Comparison of ENCODE assay signal across 8 cellular contexts in the genomic region with DNA sequence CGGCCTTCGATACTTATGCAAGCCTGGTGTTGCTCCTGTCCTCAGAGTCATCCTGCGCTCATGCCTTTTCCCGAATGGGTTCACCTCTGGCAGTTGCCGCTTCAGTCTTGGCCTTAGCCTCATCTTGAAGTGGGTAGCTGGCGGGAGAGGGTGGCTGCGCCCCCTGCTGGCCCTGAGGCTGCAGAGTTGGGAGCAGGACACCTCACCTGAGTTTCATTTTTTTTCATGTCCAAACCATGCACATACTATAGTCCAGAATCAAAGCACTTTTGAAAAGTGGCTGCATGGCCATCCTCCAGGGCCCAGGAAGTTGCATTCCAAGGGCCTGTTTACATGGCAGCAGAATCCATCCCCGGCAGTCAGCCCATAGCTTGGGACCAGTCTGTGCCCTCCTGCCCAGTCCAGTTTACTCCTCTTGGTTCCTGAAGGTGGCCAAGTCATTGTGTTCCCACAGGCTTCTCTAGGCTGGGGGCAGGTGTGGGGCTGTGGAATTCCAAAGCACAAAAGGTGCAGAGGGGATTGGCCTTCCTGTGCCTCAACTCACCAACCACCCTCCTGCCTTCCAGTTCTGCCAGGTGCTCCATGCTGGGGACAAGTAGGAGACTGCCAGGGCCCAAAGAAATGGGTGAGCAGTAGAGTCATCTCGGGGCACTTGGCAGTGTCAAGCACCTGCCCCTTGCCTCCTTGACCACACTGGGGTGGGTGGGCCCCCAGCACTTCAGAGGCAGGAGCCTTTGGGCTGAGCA. TPM values are rescaled to one million over a fixed set of nuclear protein-coding genes. Genes with fewer than 3 reads are reported as not detected.
DNase-seq lines count a peak whose midpoint lies in the region; ATAC-seq and TF ChIP-seq lines count a peak whose summit lies in the region.

No MANE protein-coding gene starts in this region.

- H3K4me3 ChIP-seq in fibroblast of villous mesenchyme (ENCODE audit: low read depth, low read length) = no peak overlapping the region
- H3K4me3 ChIP-seq in thoracic aorta = no peak overlapping the region

- peaks cover 5% of the 10 kb centered on the region for H3K4me1 Mint-ChIP-seq in activated T-helper 2 cell treated with anti-CD3 and anti-CD28 coated beads, Interferon-gamma antibody, Interleukin-2, Interleukin-4, amounts not matched to agents 10 μg/mL and 5 μg/mL and 100 μg/mL, durations not matched to agents 14 hours and 24 hours and 36 hours (ENCODE audit: low read depth)

- ATAC-seq in thoracic aorta (ENCODE audit: insufficient number of reproducible peaks, low FRiP score, low read depth) = peak; percentile 48

- POLR2A ChIA-PET in RWPE1 (lab: Yijun Ruan, JAX; ENCODE audit: low non-redundant PET) = no interaction called here

- no peak overlapping the region for H3K4me3 Mint-ChIP-seq in activated T-helper 2 cell treated with anti-CD3 and anti-CD28 coated beads, Interferon-gamma antibody, Interleukin-2, Interleukin-4, amounts not matched to agents 10 μg/mL and 5 μg/mL and 100 μg/mL, durations not matched to agents 14 hours and 24 hours and 36 hours (ENCODE audit: low read depth)

- intact Hi-C loops in activated T-helper 2 cell treated with anti-CD3 and anti-CD28 coated beads, Interferon-gamma antibody, Interleukin-2, Interleukin-4, amounts not matched to agents 10 μg/mL and 5 μg/mL and 100 μg/mL, durations not matched to agents 14 hours and 24 hours and 36 hours (cut with micrococcal nuclease) = loop anchor here (1.0 to 10.0 kb wide), 2 partner anchors 61 to 248 kb away; no protein-coding TSS in a partner anchor

- H3K27ac Mint-ChIP-seq in activated T-helper 2 cell treated with anti-CD3 and anti-CD28 coated beads, Interferon-gamma antibody, Interleukin-2, Interleukin-4, amounts not matched to agents 10 μg/mL and 5 μg/mL and 100 μg/mL, durations not matched to agents 14 hours and 24 hours and 36 hours = no peak overlapping the region

- H3K9me3 Mint-ChIP-seq in activated T-helper 2 cell treated with anti-CD3 and anti-CD28 coated beads, Interferon-gamma antibody, Interleukin-2, Interleukin-4, amounts not matched to agents 10 μg/mL and 5 μg/mL and 100 μg/mL, durations not matched to agents 14 hours and 24 hours and 36 hours = no peaks in the 10 kb centered on the region

- CTCF ChIA-PET in RWPE1 (lab: Yijun Ruan, JAX) = interaction anchor here (0.6 to 8.4 kb wide), 15 partner anchors 10 to 372 kb away, joined by 3 to 132 read pairs (median 4); partner anchors contain the start of gene SYNC

- DNase-seq in GF-D8 (lab: John Stamatoyannopoulos, UW) = peak; percentile 33
- DNase-seq in RWPE1 (ENCODE audit: low spot score) = peak; percentile 72
- peak; percentile 63 for DNase-seq in activated T-helper 2 cell treated with anti-CD3 and anti-CD28 coated beads, Interferon-gamma antibody, Interleukin-2, Interleukin-4, amounts not matched to agents 10 μg/mL and 5 μg/mL and 100 μg/mL, durations not matched to agents 14 hours and 24 hours and 36 hours (ENCODE audit: low spot score)
- peak; percentile 77 for DNase-seq in fibroblast of villous mesenchyme (ENCODE audit: low read depth)
- DNase-seq in nucleus accumbens (lab: John Stamatoyannopoulos, UW) = peak in 49 of 56 donors; percentile 8 to 84 (median 46)
- DNase-seq in thoracic aorta (ENCODE audit: low spot score) = peak; percentile 43
- DNase-seq in amniotic stem cell (lab: John Stamatoyannopoulos, UW) = no peak

- peaks cover 0 to 4% of the 10 kb centered on the region in 2 donors for H3K4me1 ChIP-seq in thoracic aorta (ENCODE audit: control insufficient read depth in 1 of 2, low read depth in 2 of 2)

- H3K36me3 Mint-ChIP-seq in activated T-helper 2 cell treated with anti-CD3 and anti-CD28 coated beads, Interferon-gamma antibody, Interleukin-2, Interleukin-4, amounts not matched to agents 10 μg/mL and 5 μg/mL and 100 μg/mL, durations not matched to agents 14 hours and 24 hours and 36 hours (ENCODE audit: low read depth) = peaks cover 39% of the 10 kb centered on the region

- TF ChIP-seq CTCF in LNCAP (IDR thresholded peaks at IDR 0.05) = peak; percentile 94
- TF ChIP-seq CTCF in RWPE1 (conservative IDR thresholded peaks at IDR 0.05; ENCODE audit: low read depth) = peak; percentile 95
- TF ChIP-seq CTCF in fibroblast of villous mesenchyme (IDR thresholded peaks at IDR 0.05; ENCODE audit: insufficient read depth, low read depth, low read length) = peak; percentile 92
- TF ChIP-seq CTCF in thoracic aorta (IDR thresholded peaks at IDR 0.05) = peak; percentile 94

- peak overlapping the region; percentile 100 for H3K27ac ChIP-seq in RWPE1
- H3K27ac ChIP-seq in thoracic aorta = no peak overlapping the region

- no peaks in the 10 kb centered on the region for H3K27me3 ChIP-seq in thoracic aorta (replicated peaks; ENCODE audit: insufficient read depth)

- H3K27me3 Mint-ChIP-seq in activated T-helper 2 cell treated with anti-CD3 and anti-CD28 coated beads, Interferon-gamma antibody, Interleukin-2, Interleukin-4, amounts not matched to agents 10 μg/mL and 5 μg/mL and 100 μg/mL, durations not matched to agents 14 hours and 24 hours and 36 hours (ENCODE audit: low read depth) = no peaks in the 10 kb centered on the region

- no peaks in the 10 kb centered on the region for H3K9me3 ChIP-seq in thoracic aorta

- H3K36me3 ChIP-seq in thoracic aorta = peaks cover 16% of the 10 kb centered on the region

RNA-seq across cellular contexts. Expression of gene YARS1, which starts 44.0 kb away (rescaled TPM):
- 155 and 172 TPM in 2 replicates for total RNA-seq in activated T-helper 2 cell treated with anti-CD3 and anti-CD28 coated beads, Interferon-gamma antibody, Interleukin-2, Interleukin-4, amounts not matched to agents 10 μg/mL and 5 μg/mL and 100 μg/mL, durations not matched to agents 14 hours and 24 hours and 36 hours
- total RNA-seq in fibroblast of villous mesenchyme (137 and 182 TPM in 2 replicates), thoracic aorta (10 to 100 TPM; 62.5 to 74.9 TPM)

RNA-seq across cellular contexts. Expression of gene S100PBP, which starts 44.3 kb away (rescaled TPM):
- 50.2 and 50.5 TPM in 2 replicates for total RNA-seq in activated T-helper 2 cell treated with anti-CD3 and anti-CD28 coated beads, Interferon-gamma antibody, Interleukin-2, Interleukin-4, amounts not matched to agents 10 μg/mL and 5 μg/mL and 100 μg/mL, durations not matched to agents 14 hours and 24 hours and 36 hours
- total RNA-seq in fibroblast of villous mesenchyme (32.9 and 46.6 TPM in 2 replicates), thoracic aorta (10 to 100 TPM; 44.3 to 46.1 TPM)
